ENCODE assay signal across 8 cellular contexts in the genomic region with DNA sequence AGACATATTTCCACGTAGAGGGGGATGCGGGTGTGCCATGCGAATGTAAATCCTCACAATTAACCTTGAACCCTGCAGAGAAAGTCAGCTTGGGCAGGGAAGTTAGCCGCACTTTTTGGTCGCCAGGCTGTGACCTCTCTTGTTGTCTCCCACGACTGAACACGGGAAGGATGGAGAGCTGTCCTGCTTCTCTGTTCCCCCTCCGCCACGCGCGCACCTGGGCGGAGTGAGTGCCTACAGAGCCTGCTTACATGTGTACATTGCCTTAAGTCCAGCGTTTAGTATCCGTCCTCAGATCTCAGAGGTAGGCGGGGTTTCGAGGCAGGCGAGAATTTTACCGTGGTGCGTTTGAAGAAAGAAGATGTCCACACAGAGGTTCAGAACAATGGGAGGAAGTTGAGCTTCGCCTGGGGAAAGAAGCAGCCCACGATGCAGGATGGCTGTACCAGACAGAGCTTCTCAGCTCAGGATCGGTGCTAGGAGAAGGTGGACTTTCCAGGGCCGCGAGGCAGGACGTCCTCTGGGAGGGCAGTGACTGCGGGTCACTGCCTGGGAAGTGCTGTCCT. TPM values are rescaled to one million over a fixed set of nuclear protein-coding genes. Genes with fewer than 3 reads are reported as not detected.
DNase-seq lines count a peak whose midpoint lies in the region; ATAC-seq and TF ChIP-seq lines count a peak whose summit lies in the region.

No MANE protein-coding gene starts in this region.

- POLR2A ChIA-PET in OCI-LY7 (lab: Charles Lee): interaction anchor here (0.5 to 1.4 kb wide), 5 partner anchors 13 to 1230 kb away, joined by 3 to 10 read pairs (median 4); no protein-coding TSS in a partner anchor

- TF ChIP-seq POLR2A in adrenal gland (IDR thresholded peaks at IDR 0.05): no peak

- peaks cover 20% of the 10 kb centered on the region for H3K4me1 Mint-ChIP-seq in progenitor cell of endocrine pancreas (ENCODE audit: low read depth)

- H3K4me3 Mint-ChIP-seq in progenitor cell of endocrine pancreas (ENCODE audit: low read depth): peak overlapping the region; percentile 93

- no peaks in the 10 kb centered on the region for H3K9me3 Mint-ChIP-seq in progenitor cell of endocrine pancreas (ENCODE audit: low read depth)

- H2AFZ ChIP-seq in OCI-LY7 (ENCODE audit: low read length): peak overlapping the region; percentile 99

- H4K20me1 ChIP-seq in OCI-LY7 (ENCODE audit: insufficient read depth, low read length): no peaks in the 10 kb centered on the region

- H3K9me3 ChIP-seq in OCI-LY7 (ENCODE audit: low read length): no peaks in the 10 kb centered on the region
- no peaks in the 10 kb centered on the region for H3K9me3 ChIP-seq in adrenal gland (replicated peaks in 1 of 3)

- TF ChIP-seq CTCF in OCI-LY7 (conservative IDR thresholded peaks at IDR 0.05; ENCODE audit: low read length) (0 out of 2 replicates have a peak, but pooled peaks have one; percentile 11), adrenal gland (IDR thresholded peaks at IDR 0.05) (peak in 1 of 6 experiments; percentile 11), progenitor cell of endocrine pancreas (IDR thresholded peaks at IDR 0.05; ENCODE audit: unreplicated experiment) (no peak)

- BruUV-seq in OCI-LY7 (replicated peaks; lab: Mats Ljungman, UMichigan): no TSS peak

- H3K4me1 ChIP-seq in OCI-LY7 (ENCODE audit: insufficient read depth, low read length, poor library complexity, severe bottlenecking): peaks cover 27% of the 10 kb centered on the region
- H3K4me1 ChIP-seq in adrenal gland (replicated peaks in 1 of 2): peaks cover 13 to 33% of the 10 kb centered on the region in 2 donors

- ATAC-seq in GM18508 (IDR thresholded peaks at IDR 0.05; ENCODE audit: insufficient read depth, unreplicated experiment): peak; percentile 4
- peak; percentile 6 for ATAC-seq in HG03097 (IDR thresholded peaks at IDR 0.05; ENCODE audit: low FRiP score, unreplicated experiment)
- peak; percentile 19 to 49 for ATAC-seq in left cardiac atrium

- H3K36me3 Mint-ChIP-seq in progenitor cell of endocrine pancreas (ENCODE audit: insufficient read depth): peaks cover 4% of the 10 kb centered on the region

- peak overlapping the region; percentile 95 for H3K27ac Mint-ChIP-seq in progenitor cell of endocrine pancreas

- DNase-seq in AG08396 (ENCODE audit: low spot score): peak; percentile 21
- peak; percentile 21 for DNase-seq in OCI-LY7 (ENCODE audit: low spot score)
- DNase-seq in adrenal gland: peak; percentile 19 to 66 (median 33)
- DNase-seq in left cardiac atrium: no peak
- no peak for DNase-seq in progenitor cell of endocrine pancreas (ENCODE audit: low spot score, unreplicated experiment)
- no peak for DNase-seq in NCI-H2171 treated with DMSO at 0.1 percent for 48 hours (lab: John Stamatoyannopoulos, UW)

- no peaks in the 10 kb centered on the region for H3K27me3 ChIP-seq in adrenal gland

- peak overlapping the region; percentile 74 for H3K4me3 ChIP-seq in OCI-LY7 (ENCODE audit: low read depth, low read length, poor library complexity, severe bottlenecking)
- peak overlapping the region in 2 of 4 donors; percentile 71 to 84 for H3K4me3 ChIP-seq in adrenal gland

- H3K9me2 ChIP-seq in OCI-LY7 (ENCODE audit: insufficient read depth, low read length): no peaks in the 10 kb centered on the region

- 0 to 1% (median 1%) methylated on average over 15 to 26 of the region's 26 CpGs for WGBS in adrenal gland, 4 donors

- peaks cover 6% of the 10 kb centered on the region; the same call in 1 of the 2 replicates for H3K79me2 ChIP-seq in OCI-LY7 (ENCODE audit: insufficient read depth, low read depth, low read length)

- intact Hi-C loops in OCI-LY7 (cut with micrococcal nuclease; ENCODE audit: unreplicated experiment) (no loop called here), adrenal gland (cut with DNase I) (no loop called here), left cardiac atrium (cut with DNase I) (no loop called here)

- CTCF ChIA-PET in OCI-LY7 (lab: Charles Lee; ENCODE audit: unreplicated experiment): no interaction called here

- H3K27ac ChIP-seq in OCI-LY7 (ENCODE audit: low read depth, low read length, poor library complexity, severe bottlenecking) (no peak overlapping the region), adrenal gland (peak overlapping the region; percentile 23 to 92 (median 75))

- H3K4me2 ChIP-seq in OCI-LY7 (ENCODE audit: low read length): peak overlapping the region; percentile 91

- H3K36me3 ChIP-seq in OCI-LY7 (ENCODE audit: insufficient read depth, low read length) (no peaks in the 10 kb centered on the region), adrenal gland (replicated peaks in 1 of 2) (no peaks in the 10 kb centered on the region)

- H3K27me3 Mint-ChIP-seq in progenitor cell of endocrine pancreas: peaks cover 6% of the 10 kb centered on the region

RNA-seq across cellular contexts. Expression of gene ERCC6, which starts 0.5 kb away (rescaled TPM):
- 7.8 and 8.8 TPM in 2 replicates for total RNA-seq in OCI-LY7 (2014; rRNA removed; shearing (Covaris generic))
- 21.9 and 25.7 TPM in 2 replicates for total RNA-seq in OCI-LY7 (2022)
- total RNA-seq in adrenal gland: 10 to 100 TPM in 7 of 8 donors, 1 to 10 TPM in 1; 7.8 to 27.9 (median 19.0) TPM
- polyA plus RNA-seq in adrenal gland: 1 to 10 TPM; 3.7 to 8.1 (median 7.2) TPM
- 10 to 100 TPM; 17.1 to 19.6 TPM for total RNA-seq in left cardiac atrium
- total RNA-seq in progenitor cell of endocrine pancreas: 30.2 and 35.0 TPM in 2 replicates

Comparison
In these comparisons a context has a peak if more than half of its experiments do, and no peak if none do; other contexts are left out.
1. DNase-seq: peak in AG08396 (single experiment), OCI-LY7 (single experiment) and adrenal gland (7 of 7); none in left cardiac atrium (single experiment), progenitor cell of endocrine pancreas (single experiment) and NCI-H2171 treated with DMSO at 0.1 percent for 48 hours (single experiment).
2. Peak in every context shown above with its lines, with median percentiles within 50 percentile points of each other: ATAC-seq.